In genomic region chr5:160133918-160134304, GRCh38 we compare ENCODE assay signal across 15 cellular contexts. TPM values are rescaled to one million over a fixed set of nuclear protein-coding genes. Genes with fewer than 3 reads are reported as not detected.
A peak's percentile ranks its signal among the peaks of the same experiment; 100 is the strongest.
DNase-seq lines count a peak whose midpoint lies in the region; ATAC-seq and TF ChIP-seq lines count a peak whose summit lies in the region.
"Had no signal": no experiment of that assay in that cellular context is flagged by ENCODE, and none has a peak within 500 bp of the region (broad histone marks: within the 10 kb centered on the region; RNA-seq: fewer than 3 reads in every experiment).

No MANE protein-coding gene starts in this region.

- in situ Hi-C loops in G401 (cut with HindIII; ENCODE audit: low sequenced_read_pairs) = no loop called here

- H3K4me1 Mint-ChIP-seq in naive thymus-derived CD4-positive, alpha-beta T cell = no peaks in the 10 kb centered on the region
- H3K4me1 Mint-ChIP-seq: activated naive CD4-positive, alpha-beta T cell treated with anti-CD3 and anti-CD28 coated beads, Interleukin-2, amount 50 U/mL, for 24 hours had no signal

- H3K27me3 ChIP-seq in ascending aorta (no peaks in the 10 kb centered on the region), right atrium auricular region (no peaks in the 10 kb centered on the region), sigmoid colon (no peaks in the 10 kb centered on the region)
- no peaks in the 10 kb centered on the region for H3K27me3 ChIP-seq in naive thymus-derived CD4-positive, alpha-beta T cell (ENCODE audit: control insufficient read depth in 2 of 2, insufficient read depth in 2 of 2, low read length in 2 of 2)
- H3K27me3 ChIP-seq: pancreas, thyroid gland had no signal

- H3K4me3 ChIP-seq in ascending aorta = peak overlapping the region in 1 of 2 donors; percentile 26
- no peak overlapping the region for H3K4me3 ChIP-seq in right atrium auricular region
- H3K4me3 ChIP-seq in sigmoid colon = peak overlapping the region in 3 of 4 donors; percentile 15 to 31 (median 24)
- H3K4me3 ChIP-seq in naive thymus-derived CD4-positive, alpha-beta T cell (ENCODE audit: low read length) = no peak overlapping the region
- H3K4me3 ChIP-seq: pancreas, thyroid gland had no signal

- H3K4me1 ChIP-seq in ascending aorta (peaks cover 0 to 13% of the 10 kb centered on the region in 2 donors), right atrium auricular region (peaks cover 0 to 15% of the 10 kb centered on the region in 2 donors), sigmoid colon (peaks cover 0 to 14% (median 12%) of the 10 kb centered on the region in 4 donors)
- no peaks in the 10 kb centered on the region for H3K4me1 ChIP-seq in naive thymus-derived CD4-positive, alpha-beta T cell (ENCODE audit: control insufficient read depth in 2 of 2, insufficient read depth in 2 of 2, low read length in 2 of 2)
- H3K4me1 ChIP-seq: pancreas had no signal

- intact Hi-C loops in ascending aorta (cut with DNase I) (loop anchor here (5.0 kb wide), 1 partner anchor 33 kb away; no protein-coding TSS in a partner anchor), sigmoid colon (cut with DNase I) (no loop called here)
- intact Hi-C loops in naive thymus-derived CD4-positive, alpha-beta T cell (cut with micrococcal nuclease) = no loop called here

- no peaks in the 10 kb centered on the region for H3K36me3 ChIP-seq in ascending aorta
- H3K36me3 ChIP-seq in right atrium auricular region = no peaks in the 10 kb centered on the region
- H3K36me3 ChIP-seq in sigmoid colon = no peaks in the 10 kb centered on the region
- no peaks in the 10 kb centered on the region for H3K36me3 ChIP-seq in naive thymus-derived CD4-positive, alpha-beta T cell (ENCODE audit: control insufficient read depth in 2 of 3, insufficient read depth in 3 of 3, low read length in 3 of 3)
- H3K36me3 ChIP-seq: pancreas, thyroid gland had no signal

- WGBS in sigmoid colon, 2 donors = 36 to 54% methylated on average over 7 of the region's 7 CpGs

- TF ChIP-seq POLR2A in sigmoid colon (IDR thresholded peaks at IDR 0.05) = no peak

- no peak for ATAC-seq in naive thymus-derived CD4-positive, alpha-beta T cell

- H3K9me3 ChIP-seq in ascending aorta (no peaks in the 10 kb centered on the region), right atrium auricular region (no peaks in the 10 kb centered on the region), sigmoid colon (no peaks in the 10 kb centered on the region)
- H3K9me3 ChIP-seq in naive thymus-derived CD4-positive, alpha-beta T cell (ENCODE audit: control insufficient read depth in 2 of 3, low read length in 3 of 3) = no peaks in the 10 kb centered on the region
- H3K9me3 ChIP-seq: pancreas, thyroid gland had no signal

- CTCF ChIA-PET in naive thymus-derived CD4-positive, alpha-beta T cell (lab: Charles Lee) = no interaction called here

- no peaks in the 10 kb centered on the region for H3K9me3 Mint-ChIP-seq in naive thymus-derived CD4-positive, alpha-beta T cell
- H3K9me3 Mint-ChIP-seq: activated naive CD4-positive, alpha-beta T cell treated with anti-CD3 and anti-CD28 coated beads, Interleukin-2, amount 50 U/mL, for 24 hours had no signal

- POLR2A ChIA-PET in naive thymus-derived CD4-positive, alpha-beta T cell (lab: Charles Lee) = no interaction called here

- H3K4me3 Mint-ChIP-seq in naive thymus-derived CD4-positive, alpha-beta T cell = no peak overlapping the region
- H3K4me3 Mint-ChIP-seq: activated naive CD4-positive, alpha-beta T cell treated with anti-CD3 and anti-CD28 coated beads, Interleukin-2, amount 50 U/mL, for 24 hours had no signal

- no peaks in the 10 kb centered on the region for H3K36me3 Mint-ChIP-seq in naive thymus-derived CD4-positive, alpha-beta T cell
- H3K36me3 Mint-ChIP-seq: activated naive CD4-positive, alpha-beta T cell treated with anti-CD3 and anti-CD28 coated beads, Interleukin-2, amount 50 U/mL, for 24 hours had no signal

- TF ChIP-seq EP300 in sigmoid colon (IDR thresholded peaks at IDR 0.05) = no peak

- H3K27ac ChIP-seq in ascending aorta (peak overlapping the region; percentile 72 to 81), right atrium auricular region (peak overlapping the region; percentile 47 to 57), sigmoid colon (peak overlapping the region in 1 of 4 donors; percentile 33)
- no peak overlapping the region for H3K27ac ChIP-seq in naive thymus-derived CD4-positive, alpha-beta T cell (ENCODE audit: low read depth, low read length)
- H3K27ac ChIP-seq: C4-2B had no signal

- H3K27me3 Mint-ChIP-seq in naive thymus-derived CD4-positive, alpha-beta T cell = peaks cover 0 to 4% (median 0%) of the 10 kb centered on the region in 5 donors
- H3K27me3 Mint-ChIP-seq: activated naive CD4-positive, alpha-beta T cell treated with anti-CD3 and anti-CD28 coated beads, Interleukin-2, amount 50 U/mL, for 24 hours had no signal

- DNase-seq in G401 (ENCODE audit: low spot score) (peak; percentile 54), ascending aorta (ENCODE audit: low spot score in 2 of 2) (no peak), right atrium auricular region (ENCODE audit: low spot score) (no peak), sigmoid colon (no peak), NOMO-1 treated with DMSO at 0.1 percent for 48 hours (lab: John Stamatoyannopoulos, UW; ENCODE audit: unreplicated experiment) (no peak), NCI-H345 treated with DMSO at 0.1 percent for 48 hours (lab: John Stamatoyannopoulos, UW; ENCODE audit: unreplicated experiment) (no peak), OCI-M2 (lab: John Stamatoyannopoulos, UW; ENCODE audit: unreplicated experiment) (no peak)
- DNase-seq in naive thymus-derived CD4-positive, alpha-beta T cell = no peak
- DNase-seq: activated T-cell treated with anti-CD3 and anti-CD28 coated beads, Interleukin-2, amount 50 U/mL, for 1 hour; effector CD4-positive, alpha-beta T cell; T-helper 1 cell had no signal

- TF ChIP-seq CTCF in ascending aorta (IDR thresholded peaks at IDR 0.05) (no peak), right atrium auricular region (IDR thresholded peaks at IDR 0.05) (no peak), sigmoid colon (IDR thresholded peaks at IDR 0.05) (no peak)

- no peak overlapping the region for H3K27ac Mint-ChIP-seq in naive thymus-derived CD4-positive, alpha-beta T cell
- H3K27ac Mint-ChIP-seq: activated naive CD4-positive, alpha-beta T cell treated with anti-CD3 and anti-CD28 coated beads, Interleukin-2, amount 50 U/mL, for 24 hours had no signal

RNA-seq across cellular contexts. Expression of gene PWWP2A, which starts 14.7 kb away (rescaled TPM):
- 49.5 and 82.4 TPM in 2 replicates for total RNA-seq in G401 (2014; rRNA removed; shearing (Covaris generic))
- total RNA-seq in ascending aorta (43.4 TPM), right atrium auricular region (10 to 100 TPM; 16.7 to 21.3 TPM), sigmoid colon (10 to 100 TPM; 24.8 to 33.2 (median 29.1) TPM)
- 10 to 100 TPM in 1 of 3 donors, 1 to 10 TPM in 2; 9.0 to 12.2 (median 9.7) TPM for polyA plus RNA-seq in sigmoid colon
- 10 to 100 TPM; 21.2 to 43.6 (median 29.5) TPM for total RNA-seq in naive thymus-derived CD4-positive, alpha-beta T cell
- 10 to 100 TPM; 25.9 to 27.3 TPM for polyA plus RNA-seq in naive thymus-derived CD4-positive, alpha-beta T cell

Comparison
In these comparisons a context has a peak if more than half of its experiments do, and no peak if none do; other contexts are left out.
1. H3K4me3 ChIP-seq: peak in sigmoid colon (3 of 4); none in right atrium auricular region (0 of 2) and naive thymus-derived CD4-positive, alpha-beta T cell (single experiment).